8 cellular contexts compared by ENCODE assay signal in the genomic region with DNA sequence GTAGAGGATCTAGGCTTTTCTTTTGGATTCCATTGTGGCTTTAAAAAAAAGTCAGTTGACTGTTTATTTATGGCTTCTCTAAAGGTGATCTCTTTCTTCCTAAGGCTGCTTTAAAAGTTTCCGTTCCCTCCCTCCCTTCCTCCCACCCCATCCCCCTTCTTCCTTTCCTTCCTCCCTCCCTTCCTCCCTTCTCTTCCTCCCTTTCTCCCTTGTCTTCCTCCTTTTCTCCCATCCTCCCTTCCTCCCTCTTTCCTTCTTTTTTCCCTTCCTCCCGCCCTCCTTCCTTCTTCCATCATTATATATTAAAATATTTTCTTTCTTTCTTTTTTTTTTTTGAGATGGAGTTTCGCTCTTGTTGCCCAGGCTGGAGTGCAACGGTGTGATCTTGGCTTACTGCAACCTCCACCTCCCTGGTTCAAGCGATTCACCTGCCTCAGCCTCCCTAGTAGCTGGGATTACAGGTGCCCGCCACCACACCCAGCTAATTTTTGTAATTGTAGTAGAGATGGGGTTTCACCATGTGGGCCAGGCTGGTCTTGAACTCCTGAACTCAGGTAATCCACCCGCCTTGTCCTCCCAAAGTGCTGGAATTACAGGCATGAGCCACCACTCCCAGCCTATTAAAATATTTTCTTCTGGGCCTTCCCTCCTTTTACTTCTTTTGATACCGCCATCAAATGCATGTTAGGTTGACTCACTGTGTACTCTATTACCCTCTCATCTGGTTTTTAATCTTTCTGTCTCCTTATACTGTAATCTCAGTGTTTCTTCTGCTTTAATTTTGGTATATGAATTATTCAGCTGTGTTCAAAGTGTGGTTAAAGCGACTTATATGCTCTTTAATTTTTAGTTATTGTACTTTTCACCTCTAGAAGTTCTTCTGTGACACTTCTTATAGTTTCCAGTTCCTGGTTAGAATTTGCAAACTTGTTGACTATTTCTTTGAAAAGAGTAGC. TPM values are rescaled to one million over a fixed set of nuclear protein-coding genes. Genes with fewer than 3 reads are reported as not detected.
DNase-seq lines count a peak whose midpoint lies in the region; ATAC-seq and TF ChIP-seq lines count a peak whose summit lies in the region.
"Had no signal": no experiment of that assay in that cellular context is flagged by ENCODE, and none has a peak within 500 bp of the region (broad histone marks: within the 10 kb centered on the region; RNA-seq: fewer than 3 reads in every experiment).

No MANE protein-coding gene starts in this region.

- H3K9me3 Mint-ChIP-seq in CD8-positive, alpha-beta memory T cell = no peaks in the 10 kb centered on the region
- H3K9me3 Mint-ChIP-seq in IgD-negative memory B cell = no peaks in the 10 kb centered on the region
- no peaks in the 10 kb centered on the region for H3K9me3 Mint-ChIP-seq in activated naive CD8-positive, alpha-beta T cell treated with anti-CD3 and anti-CD28 coated beads, Interleukin-2, amount 50 U/mL, for 24 hours
- H3K9me3 Mint-ChIP-seq in natural killer cell treated with Interleukin-12 subunit alpha and Interleukin-12 subunit beta and Interleukin-15 and Interleukin-18, amount 100 ng/mL, for 72 hours = peaks cover 2% of the 10 kb centered on the region

- no peaks in the 10 kb centered on the region for H3K9me3 ChIP-seq in CD8-positive, alpha-beta memory T cell (ENCODE audit: low read length)
- H3K9me3 ChIP-seq in WERI-Rb-1 (ENCODE audit: severe bottlenecking) = peaks cover 3% of the 10 kb centered on the region

- peak overlapping the region; percentile 88 to 98 (median 93) for H3K27ac Mint-ChIP-seq in CD8-positive, alpha-beta memory T cell
- peak overlapping the region; percentile 76 to 96 (median 91) for H3K27ac Mint-ChIP-seq in IgD-negative memory B cell
- H3K27ac Mint-ChIP-seq in activated naive CD8-positive, alpha-beta T cell treated with anti-CD3 and anti-CD28 coated beads, Interleukin-2, amount 50 U/mL, for 24 hours = peak overlapping the region; percentile 99
- H3K27ac Mint-ChIP-seq in natural killer cell treated with Interleukin-12 subunit alpha and Interleukin-12 subunit beta and Interleukin-15 and Interleukin-18, amount 100 ng/mL, for 72 hours = peak overlapping the region; percentile 98 to 99

- H3K27me3 Mint-ChIP-seq in CD8-positive, alpha-beta memory T cell = no peaks in the 10 kb centered on the region
- H3K27me3 Mint-ChIP-seq in IgD-negative memory B cell = peaks cover 1% of the 10 kb centered on the region
- no peaks in the 10 kb centered on the region for H3K27me3 Mint-ChIP-seq in activated naive CD8-positive, alpha-beta T cell treated with anti-CD3 and anti-CD28 coated beads, Interleukin-2, amount 50 U/mL, for 24 hours
- H3K27me3 Mint-ChIP-seq in natural killer cell treated with Interleukin-12 subunit alpha and Interleukin-12 subunit beta and Interleukin-15 and Interleukin-18, amount 100 ng/mL, for 72 hours = no peaks in the 10 kb centered on the region

- peak; percentile 11 for ATAC-seq in activated naive CD8-positive, alpha-beta T cell treated with anti-CD3 and anti-CD28 coated beads, Interleukin-2, amount 50 U/mL, for 24 hours
- ATAC-seq in natural killer cell treated with Interleukin-12 subunit alpha and Interleukin-12 subunit beta and Interleukin-15 and Interleukin-18, amount 100 ng/mL, for 72 hours = peak in 1 of 2 donors; percentile 18
- no peak for ATAC-seq in HG03439 (IDR thresholded peaks at IDR 0.05; ENCODE audit: unreplicated experiment)

- peaks cover 42 to 66% (median 60%) of the 10 kb centered on the region in 3 donors for H3K4me1 Mint-ChIP-seq in CD8-positive, alpha-beta memory T cell
- peaks cover 25 to 30% (median 29%) of the 10 kb centered on the region in 3 donors for H3K4me1 Mint-ChIP-seq in IgD-negative memory B cell
- H3K4me1 Mint-ChIP-seq in activated naive CD8-positive, alpha-beta T cell treated with anti-CD3 and anti-CD28 coated beads, Interleukin-2, amount 50 U/mL, for 24 hours = peaks cover 66% of the 10 kb centered on the region
- H3K4me1 Mint-ChIP-seq in natural killer cell treated with Interleukin-12 subunit alpha and Interleukin-12 subunit beta and Interleukin-15 and Interleukin-18, amount 100 ng/mL, for 72 hours (ENCODE audit: low read depth in 2 of 2) = peaks cover 59 to 67% of the 10 kb centered on the region in 2 donors

- H3K36me3 ChIP-seq in CD8-positive, alpha-beta memory T cell (ENCODE audit: insufficient read depth, low read length) = no peaks in the 10 kb centered on the region
- no peaks in the 10 kb centered on the region for H3K36me3 ChIP-seq in WERI-Rb-1

- POLR2A ChIA-PET in CD8-positive, alpha-beta memory T cell (lab: Charles Lee) = interaction anchor here (5.5 kb wide), 1 partner anchor 26 kb away, joined by 39 read pairs; no protein-coding TSS in a partner anchor

- H3K27me3 ChIP-seq in CD8-positive, alpha-beta memory T cell (ENCODE audit: insufficient read depth, low read length, poor library complexity, severe bottlenecking) = no peaks in the 10 kb centered on the region
- H3K27me3 ChIP-seq in WERI-Rb-1 (ENCODE audit: insufficient read depth, low read depth, severe bottlenecking) = peaks cover 72% of the 10 kb centered on the region

- no peak for DNase-seq in CD8-positive, alpha-beta memory T cell
- no peak for DNase-seq in activated naive CD8-positive, alpha-beta T cell treated with anti-CD3 and anti-CD28 coated beads, Interleukin-2, amount 50 U/mL, for 24 hours
- no peak for DNase-seq in natural killer cell treated with Interleukin-12 subunit alpha and Interleukin-12 subunit beta and Interleukin-15 and Interleukin-18, amount 100 ng/mL, for 72 hours (ENCODE audit: low spot score)
- DNase-seq in WERI-Rb-1 (no peak), islet precursor cell (no peak)

- H3K36me3 Mint-ChIP-seq in CD8-positive, alpha-beta memory T cell = peaks cover 6 to 30% (median 18%) of the 10 kb centered on the region in 3 donors
- peaks cover 2% of the 10 kb centered on the region for H3K36me3 Mint-ChIP-seq in IgD-negative memory B cell
- peaks cover 5% of the 10 kb centered on the region for H3K36me3 Mint-ChIP-seq in activated naive CD8-positive, alpha-beta T cell treated with anti-CD3 and anti-CD28 coated beads, Interleukin-2, amount 50 U/mL, for 24 hours (ENCODE audit: low read depth)
- peaks cover 6% of the 10 kb centered on the region for H3K36me3 Mint-ChIP-seq in natural killer cell treated with Interleukin-12 subunit alpha and Interleukin-12 subunit beta and Interleukin-15 and Interleukin-18, amount 100 ng/mL, for 72 hours

- CTCF ChIA-PET in CD8-positive, alpha-beta memory T cell (lab: Charles Lee) = interaction anchor here (0.9 to 3.5 kb wide), 4 partner anchors 25 to 38 kb away, joined by 3 to 16 read pairs (median 6); no protein-coding TSS in a partner anchor

- H3K4me3 ChIP-seq in CD8-positive, alpha-beta memory T cell (ENCODE audit: low read length) = no peak overlapping the region
- H3K4me3 ChIP-seq in WERI-Rb-1 (ENCODE audit: low read depth, low read length) = no peak overlapping the region
- H3K4me3 ChIP-seq: coronary artery had no signal

- no peak for TF ChIP-seq CTCF in WERI-Rb-1 (IDR thresholded peaks at IDR 0.05; ENCODE audit: low read depth, low read length)

- H3K27ac ChIP-seq in CD8-positive, alpha-beta memory T cell (ENCODE audit: low read depth, low read length) = peak overlapping the region; percentile 83
- no peak overlapping the region for H3K27ac ChIP-seq in WERI-Rb-1

- H3K4me1 ChIP-seq in CD8-positive, alpha-beta memory T cell (ENCODE audit: insufficient read depth, low read length) = peaks cover 32% of the 10 kb centered on the region

- peak overlapping the region in 2 of 7 donors; percentile 77 to 80 for H3K4me3 Mint-ChIP-seq in CD8-positive, alpha-beta memory T cell
- H3K4me3 Mint-ChIP-seq in IgD-negative memory B cell = peak overlapping the region in 1 of 4 donors; percentile 84
- H3K4me3 Mint-ChIP-seq in activated naive CD8-positive, alpha-beta T cell treated with anti-CD3 and anti-CD28 coated beads, Interleukin-2, amount 50 U/mL, for 24 hours = peak overlapping the region; percentile 76
- H3K4me3 Mint-ChIP-seq in natural killer cell treated with Interleukin-12 subunit alpha and Interleukin-12 subunit beta and Interleukin-15 and Interleukin-18, amount 100 ng/mL, for 72 hours = peak overlapping the region; percentile 82

RNA-seq across cellular contexts. Expression of a gene that starts 59.2 kb away (rescaled TPM):
- 100 to 1,000 TPM; 183 to 194 TPM for total RNA-seq in CD8-positive, alpha-beta memory T cell
- polyA plus RNA-seq in CD8-positive, alpha-beta memory T cell = 316 TPM
- polyA plus RNA-seq in IgD-negative memory B cell = 342 TPM
- 100 to 1,000 TPM; 123 to 142 TPM for total RNA-seq in natural killer cell treated with Interleukin-12 subunit alpha and Interleukin-12 subunit beta and Interleukin-15 and Interleukin-18, amount 100 ng/mL, for 72 hours
